Comparison of ENCODE assay signal across 8 cellular contexts in the genomic region with DNA sequence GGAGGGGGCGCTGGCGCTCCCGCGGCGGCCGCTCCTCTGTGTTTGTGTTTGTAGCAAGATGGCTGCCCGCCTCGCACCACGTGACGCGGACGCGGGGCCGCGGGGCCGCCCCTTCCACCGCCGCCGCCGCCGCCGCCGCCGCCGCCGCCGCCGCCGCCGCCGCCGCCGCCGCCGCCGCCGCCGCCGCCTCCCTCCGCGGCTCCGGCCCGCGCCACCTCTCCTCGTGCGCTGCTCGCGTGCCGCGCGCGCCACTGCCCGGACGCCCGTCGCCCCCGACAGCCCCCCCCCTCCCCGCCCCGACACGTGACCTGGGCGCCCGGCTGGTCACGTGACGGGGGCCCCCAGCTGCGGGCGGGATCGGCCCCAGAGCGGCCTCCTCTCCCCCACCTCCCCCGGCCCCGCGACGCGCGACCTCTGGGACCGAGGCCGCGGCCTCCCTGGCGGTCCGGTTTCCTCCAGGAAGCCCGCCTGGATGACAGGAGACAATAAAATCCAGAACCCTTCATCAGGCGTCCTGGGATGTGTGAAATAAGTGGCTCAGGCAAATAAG.
DNase-seq lines count a peak whose midpoint lies in the region; ATAC-seq and TF ChIP-seq lines count a peak whose summit lies in the region.

A gene with protein sequence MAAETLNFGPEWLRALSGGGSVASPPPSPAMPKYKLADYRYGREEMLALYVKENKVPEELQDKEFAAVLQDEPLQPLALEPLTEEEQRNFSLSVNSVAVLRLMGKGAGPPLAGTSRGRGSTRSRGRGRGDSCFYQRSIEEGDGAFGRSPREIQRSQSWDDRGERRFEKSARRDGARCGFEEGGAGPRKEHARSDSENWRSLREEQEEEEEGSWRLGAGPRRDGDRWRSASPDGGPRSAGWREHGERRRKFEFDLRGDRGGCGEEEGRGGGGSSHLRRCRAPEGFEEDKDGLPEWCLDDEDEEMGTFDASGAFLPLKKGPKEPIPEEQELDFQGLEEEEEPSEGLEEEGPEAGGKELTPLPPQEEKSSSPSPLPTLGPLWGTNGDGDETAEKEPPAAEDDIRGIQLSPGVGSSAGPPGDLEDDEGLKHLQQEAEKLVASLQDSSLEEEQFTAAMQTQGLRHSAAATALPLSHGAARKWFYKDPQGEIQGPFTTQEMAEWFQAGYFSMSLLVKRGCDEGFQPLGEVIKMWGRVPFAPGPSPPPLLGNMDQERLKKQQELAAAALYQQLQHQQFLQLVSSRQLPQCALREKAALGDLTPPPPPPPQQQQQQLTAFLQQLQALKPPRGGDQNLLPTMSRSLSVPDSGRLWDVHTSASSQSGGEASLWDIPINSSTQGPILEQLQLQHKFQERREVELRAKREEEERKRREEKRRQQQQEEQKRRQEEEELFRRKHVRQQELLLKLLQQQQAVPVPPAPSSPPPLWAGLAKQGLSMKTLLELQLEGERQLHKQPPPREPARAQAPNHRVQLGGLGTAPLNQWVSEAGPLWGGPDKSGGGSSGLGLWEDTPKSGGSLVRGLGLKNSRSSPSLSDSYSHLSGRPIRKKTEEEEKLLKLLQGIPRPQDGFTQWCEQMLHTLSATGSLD (N-terminal part only) (minus strand): TSS at position 55 of the 550 bp plus-strand sequence. CDS start 6,012 bp downstream, outside the sequence.

- peak; percentile 53 for ATAC-seq in HG03175 (IDR thresholded peaks at IDR 0.05; ENCODE audit: unreplicated experiment)

- 0 out of 2 replicates have a peak within 1 kb of the TSS, but pooled peaks have one; percentile 67 for H2AFZ ChIP-seq in OCI-LY3 (ENCODE audit: low read depth, low read length)

- peak within 1 kb of the TSS; percentile 92 for H3K27ac Mint-ChIP-seq in activated T-cell treated with anti-CD3 and anti-CD28 coated beads, Interleukin-2, amount 50 U/mL, for 24 hours

- H3K4me1 ChIP-seq in OCI-LY3 (ENCODE audit: low read length) (peaks cover 34% of the 10 kb centered on the region), mucosa of rectum (ENCODE audit: control insufficient read depth in 2 of 2, insufficient read depth in 2 of 2, low read length in 2 of 2) (peaks cover 16 to 19% of the 10 kb centered on the region in 2 donors)

- peak within 1 kb of the TSS; percentile 90 for H3K4me2 ChIP-seq in OCI-LY3 (ENCODE audit: low read length)

- peak within 1 kb of the TSS; percentile 98 for H3K4me3 Mint-ChIP-seq in activated T-cell treated with anti-CD3 and anti-CD28 coated beads, Interleukin-2, amount 50 U/mL, for 24 hours

- H3K9me3 ChIP-seq in OCI-LY3 (ENCODE audit: insufficient read depth, low read length): no peaks in the 10 kb centered on the region
- H3K9me3 ChIP-seq in mucosa of rectum (ENCODE audit: control insufficient read depth in 2 of 2, low read length in 2 of 2): no peaks in the 10 kb centered on the region

- DNase-seq in NCI-H2081 (lab: John Stamatoyannopoulos, UW): peak; percentile 72 to 79
- DNase-seq in NCI-H2081 treated with DMSO at 0.1 percent for 48 hours (lab: John Stamatoyannopoulos, UW): no peak
- peak; percentile 84 for DNase-seq in activated T-cell treated with anti-CD3 and anti-CD28 coated beads, Interleukin-2, amount 50 U/mL, for 24 hours
- DNase-seq in erythroblast (lab: John Stamatoyannopoulos, UW): peak; percentile 88 to 91
- DNase-seq in stimulated activated naive CD4-positive, alpha-beta T cell (lab: John Stamatoyannopoulos, UW): peak; percentile 50 to 81 (median 66)

- H3K36me3 ChIP-seq in OCI-LY3 (replicated peaks; ENCODE audit: low read depth, low read length) (peaks cover 4% of the 10 kb centered on the region), mucosa of rectum (ENCODE audit: control insufficient read depth in 2 of 2, insufficient read depth in 2 of 2, low read length in 2 of 2) (no peaks in the 10 kb centered on the region)

- TF ChIP-seq CTCF in OCI-LY3 (IDR thresholded peaks at IDR 0.05; ENCODE audit: low read depth, low read length): no peak

- H3K4me1 Mint-ChIP-seq in activated T-cell treated with anti-CD3 and anti-CD28 coated beads, Interleukin-2, amount 50 U/mL, for 24 hours (ENCODE audit: low read depth): peaks cover 44% of the 10 kb centered on the region

- no peaks in the 10 kb centered on the region for H3K9me3 Mint-ChIP-seq in activated T-cell treated with anti-CD3 and anti-CD28 coated beads, Interleukin-2, amount 50 U/mL, for 24 hours

- peaks cover 11% of the 10 kb centered on the region; the same call in 1 of the 2 replicates for H3K27me3 ChIP-seq in OCI-LY3 (ENCODE audit: low read depth, low read length)
- H3K27me3 ChIP-seq in mucosa of rectum (ENCODE audit: control insufficient read depth in 2 of 2, insufficient read depth in 2 of 2, low read length in 2 of 2): peaks cover 0 to 4% of the 10 kb centered on the region in 2 donors

- TF ChIP-seq POLR2A in erythroblast (IDR thresholded peaks at IDR 0.05; ENCODE audit: low read length): no peak

- peaks cover 28% of the 10 kb centered on the region for H3K36me3 Mint-ChIP-seq in activated T-cell treated with anti-CD3 and anti-CD28 coated beads, Interleukin-2, amount 50 U/mL, for 24 hours (ENCODE audit: low read depth)

- H4K20me1 ChIP-seq in OCI-LY3 (ENCODE audit: insufficient read depth, low read length): peaks cover 32% of the 10 kb centered on the region

- H3K27ac ChIP-seq in OCI-LY3 (ENCODE audit: low read length): no peak within 1 kb of the TSS; the same call in 1 of the 2 replicates
- peak within 1 kb of the TSS in 1 of 2 donors; percentile 32 for H3K27ac ChIP-seq in mucosa of rectum (ENCODE audit: low read depth in 2 of 2, low read length in 2 of 2)

- H3K9ac ChIP-seq in OCI-LY3 (ENCODE audit: low read length) (peak within 1 kb of the TSS; percentile 81), mucosa of rectum (ENCODE audit: low read depth in 1 of 2, low read length in 2 of 2) (peak within 1 kb of the TSS; percentile 70 to 75)

- peak within 1 kb of the TSS; percentile 84 for H3K4me3 ChIP-seq in OCI-LY3 (ENCODE audit: low read length)
- peak within 1 kb of the TSS; percentile 59 to 81 for H3K4me3 ChIP-seq in mucosa of rectum (ENCODE audit: low read length in 2 of 2)

- peaks cover 44% of the 10 kb centered on the region for H3K79me2 ChIP-seq in OCI-LY3 (ENCODE audit: low read length)

- H3K27me3 Mint-ChIP-seq in activated T-cell treated with anti-CD3 and anti-CD28 coated beads, Interleukin-2, amount 50 U/mL, for 24 hours: no peaks in the 10 kb centered on the region
